ENCODE assay signal across 1 cellular context in the genomic region with DNA sequence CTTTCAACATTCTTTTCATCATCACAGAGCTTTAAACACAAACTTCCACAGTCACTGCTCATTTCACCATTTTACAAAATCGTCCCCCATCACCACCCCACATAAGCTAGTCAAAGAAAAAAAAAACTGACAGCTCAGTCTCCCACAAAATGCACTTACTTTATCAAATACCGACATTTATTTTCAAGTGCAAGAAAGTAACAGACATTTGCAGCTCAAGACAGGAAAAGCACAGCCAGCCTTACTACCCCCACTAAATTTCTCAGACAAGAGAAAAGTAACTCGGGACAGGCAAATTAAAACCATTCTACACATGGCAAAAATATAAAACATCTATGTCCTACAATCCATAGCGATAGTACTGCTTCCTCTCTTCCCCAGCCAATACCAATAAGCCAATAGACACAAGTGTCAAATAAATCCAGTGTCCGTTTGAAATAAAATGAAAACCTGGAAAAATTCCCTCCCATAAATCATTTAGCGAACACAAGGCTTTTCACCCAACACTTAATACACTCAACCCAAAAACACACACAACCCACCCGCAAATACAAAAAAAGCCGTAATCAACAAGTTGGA.
TF ChIP-seq lines count a peak whose summit lies in the region.

No MANE protein-coding gene starts in this region.

TF ChIP-seq in H1, 55 proteins besides CTCF, POLR2A, EP300 and RAD21:
- no peak for TF ChIP-seq SRF (IDR thresholded peaks at IDR 0.05; ENCODE audit: low read depth, low read length)
- no peak for TF ChIP-seq PHF8 (conservative IDR thresholded peaks at IDR 0.05; ENCODE audit: low read depth, low read length)
- no peak for TF ChIP-seq YY1 (IDR thresholded peaks at IDR 0.05; ENCODE audit: low read depth, low read length)
- TF ChIP-seq CHD1 (IDR thresholded peaks at IDR 0.05; ENCODE audit: low read depth, low read length) = no peak
- TF ChIP-seq CTBP2 (IDR thresholded peaks at IDR 0.05; ENCODE audit: borderline replicate concordance, insufficient read depth, insufficient read length, low read length) = no peak
- TF ChIP-seq CHD2 (IDR thresholded peaks at IDR 0.05; ENCODE audit: low read length) = no peak
- TF ChIP-seq NANOG (IDR thresholded peaks at IDR 0.05; ENCODE audit: insufficient read depth, low read depth, low read length, poor library complexity, severe bottlenecking) = no peak
- no peak for TF ChIP-seq MAFK (IDR thresholded peaks at IDR 0.05; ENCODE audit: low read depth, low read length)
- no peak for TF ChIP-seq POU5F1 (IDR thresholded peaks at IDR 0.05; ENCODE audit: low read depth, low read length)
- no peak for TF ChIP-seq JUND (IDR thresholded peaks at IDR 0.05; ENCODE audit: low read length)
- TF ChIP-seq SP2 (IDR thresholded peaks at IDR 0.05; ENCODE audit: low read length) = no peak
TF ChIP-seq in H1: peak in this region for 0.
